1 cellular context compared by ENCODE assay signal in the genomic region with DNA sequence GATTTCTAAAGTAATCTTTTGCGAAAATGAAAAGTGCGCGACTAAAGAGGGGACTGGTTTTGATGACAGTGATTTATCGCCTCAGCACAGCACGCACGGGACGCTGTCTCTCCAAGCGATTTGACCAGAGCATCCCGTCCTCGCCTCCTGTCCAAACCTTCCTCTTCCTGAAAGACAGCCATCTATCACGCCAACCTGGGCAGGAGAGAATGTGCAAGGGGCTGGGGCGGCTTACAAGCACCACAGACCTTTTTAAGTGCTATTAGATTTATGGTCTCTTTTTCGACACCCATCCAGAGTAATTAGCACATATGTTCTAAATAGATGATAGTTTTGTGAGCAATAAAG.
TF ChIP-seq lines count a peak whose summit lies in the region.

No MANE protein-coding gene starts in this region.

TF ChIP-seq in IMR-90, 13 proteins besides CTCF, POLR2A, EP300 and RAD21:
- no peak for TF ChIP-seq MAFK (IDR thresholded peaks at IDR 0.05; ENCODE audit: low read depth, low read length)
- TF ChIP-seq NFE2L2 (IDR thresholded peaks at IDR 0.05; ENCODE audit: low read depth, low read length) = no peak
- no peak for TF ChIP-seq SMC3 (IDR thresholded peaks at IDR 0.05; ENCODE audit: low read depth, low read length)
- no peak for TF ChIP-seq RCOR1 (IDR thresholded peaks at IDR 0.05; ENCODE audit: insufficient replicate concordance, low read length)
- TF ChIP-seq CEBPB (IDR thresholded peaks at IDR 0.05; ENCODE audit: low read depth, low read length) = no peak
- TF ChIP-seq MXI1 (IDR thresholded peaks at IDR 0.05; ENCODE audit: borderline replicate concordance, low read depth, low read length) = no peak
- no peak for TF ChIP-seq USF2 (IDR thresholded peaks at IDR 0.05; ENCODE audit: low read depth, low read length)
- TF ChIP-seq BHLHE40 (IDR thresholded peaks at IDR 0.05; ENCODE audit: low read depth, low read length) = no peak
- TF ChIP-seq MAZ (IDR thresholded peaks at IDR 0.05; ENCODE audit: borderline replicate concordance, low read depth, low read length) = no peak
- no peak for TF ChIP-seq RFX5 (IDR thresholded peaks at IDR 0.05; ENCODE audit: low read depth, low read length)
